1 cellular context compared by ENCODE assay signal in genomic region chr14:103293465-103293864, GRCh38.
TF ChIP-seq lines count a peak whose summit lies in the region.

No MANE protein-coding gene starts in this region.

TF ChIP-seq in SK-N-SH treated with all-trans-retinoic acid at 6 μM for 48 hours, 23 proteins besides CTCF, POLR2A, EP300 and RAD21 (continued from another document):
- TF ChIP-seq CREB5 (CRISPR knock-in tag; IDR thresholded peaks at IDR 0.05; ENCODE audit: low read depth), result no peak
- TF ChIP-seq POU6F1 (CRISPR knock-in tag; IDR thresholded peaks at IDR 0.05; ENCODE audit: borderline replicate concordance, low read depth), result no peak
- TF ChIP-seq ISL1 (CRISPR knock-in tag; IDR thresholded peaks at IDR 0.05), result no peak
- no peak for TF ChIP-seq PATZ1 (CRISPR knock-in tag; IDR thresholded peaks at IDR 0.05; ENCODE audit: borderline replicate concordance)
- TF ChIP-seq ARNTL (CRISPR knock-in tag; IDR thresholded peaks at IDR 0.05; ENCODE audit: borderline replicate concordance, low read depth), result no peak
- TF ChIP-seq ZFP30 (CRISPR knock-in tag; IDR thresholded peaks at IDR 0.05), result no peak
- no peak for TF ChIP-seq ZFP3 (CRISPR knock-in tag; IDR thresholded peaks at IDR 0.05)
- TF ChIP-seq ZNF565 (CRISPR knock-in tag; conservative IDR thresholded peaks at IDR 0.05; ENCODE audit: low read depth), result no peak
TF ChIP-seq in SK-N-SH treated with all-trans-retinoic acid at 6 μM for 48 hours: peak in this region for 0.
